4 cellular contexts compared by ENCODE assay signal in the genomic region with DNA sequence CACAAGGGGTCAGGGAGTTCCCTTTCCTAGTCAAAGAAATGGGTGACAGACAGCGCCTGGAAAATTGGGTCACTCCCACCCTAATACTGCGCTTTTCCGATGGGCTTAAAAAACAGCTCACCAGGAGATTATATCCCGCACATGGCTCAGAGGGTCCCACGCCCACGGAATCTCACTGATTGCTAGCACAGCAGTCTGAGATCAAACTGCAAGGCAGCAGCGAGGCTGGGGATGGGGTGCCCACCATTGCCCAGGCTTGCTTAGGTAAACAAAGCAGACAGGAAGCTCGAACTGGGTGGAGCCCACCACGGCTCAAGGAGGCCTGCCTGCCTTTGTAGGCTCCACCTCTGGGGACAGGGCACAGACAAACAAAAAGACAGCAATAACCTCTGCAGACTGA. TPM values are rescaled to one million over a fixed set of nuclear protein-coding genes. Genes with fewer than 3 reads are reported as not detected.
"Had no signal": no experiment of that assay in that cellular context is flagged by ENCODE, and none has a peak within 500 bp of the region (broad histone marks: within the 10 kb centered on the region; RNA-seq: fewer than 3 reads in every experiment).

No MANE protein-coding gene starts in this region.

RNA-seq across cellular contexts. Expression of a gene that starts 56.4 kb away (rescaled TPM):
- total RNA-seq: LHCN-M2, M059J, MCF 10A, NCI-H460 had no signal
